In genomic region chr11:59427068-59427382, GRCh38 we compare ENCODE assay signal across 32 cellular contexts. TPM values are rescaled to one million over a fixed set of nuclear protein-coding genes. Genes with fewer than 3 reads are reported as not detected.
"Had no signal": no experiment of that assay in that cellular context is flagged by ENCODE, and none has a peak within 500 bp of the region (broad histone marks: within the 10 kb centered on the region; RNA-seq: fewer than 3 reads in every experiment).

No MANE protein-coding gene starts in this region.

- H3K36me3 Mint-ChIP-seq: activated naive CD8-positive, alpha-beta T cell; memory B cell; stimulated activated naive B cell treated with anti-CD40 and anti-IgM and Interleukin-4, amounts not matched to agents 10 μg/mL and 1 μg/mL and 100 μg/mL, for 72 hours had no signal

- H3K36me3 ChIP-seq: esophagus squamous epithelium, gastrocnemius medialis, vagina had no signal

- H3K27ac Mint-ChIP-seq: activated B cell treated with CpG ODN at 0.5 μM for 24 hours; activated CD4-positive, alpha-beta T cell treated with anti-CD3 and anti-CD28 coated beads for 36 hours; activated naive CD8-positive, alpha-beta T cell; activated T-helper 2 cell treated with anti-CD3 and anti-CD28 coated beads, Interferon-gamma antibody, Interleukin-2, Interleukin-4, amounts not matched to agents 10 μg/mL and 5 μg/mL and 100 μg/mL, durations not matched to agents 14 hours and 24 hours and 36 hours; memory B cell; nephron; stimulated activated naive B cell treated with anti-CD40 and anti-IgM and Interleukin-4, amounts not matched to agents 10 μg/mL and 1 μg/mL and 100 μg/mL, for 72 hours had no signal

- DNase-seq: activated B cell treated with CpG ODN at 0.5 μM for 24 hours; activated CD4-positive, alpha-beta T cell treated with anti-CD3 and anti-CD28 coated beads for 36 hours; activated CD4-positive, alpha-beta T cell treated with anti-CD3 and anti-CD28 coated beads, Interleukin-2, amount 50 U/mL, for 4 hours; activated CD8-positive, alpha-beta memory T cell treated with anti-CD3 and anti-CD28 coated beads for 24 hours; activated CD8-positive, alpha-beta memory T cell treated with anti-CD3 and anti-CD28 coated beads, Interleukin-2, amount 50 U/mL, for 4 hours; activated naive CD4-positive, alpha-beta T cell; activated T-cell treated with anti-CD3 and anti-CD28 coated beads, Interleukin-2, amount 50 U/mL, for 4 hours; effector memory CD4-positive, alpha-beta T cell; esophagus squamous epithelium; gastrocnemius medialis; hippocampal formation; left cardiac atrium; nucleus accumbens; small intestine; stimulated activated CD4-positive, alpha-beta T cell treated with anti-CD3 and anti-CD28 coated beads, Interleukin-2, amount 100 ng/mL, for 24 hours; stimulated activated naive B cell treated with anti-CD40 and anti-IgM and Interleukin-4, amounts not matched to agents 10 μg/mL and 1 μg/mL and 100 μg/mL, for 72 hours; T1000; testis; trophoblast cell had no signal

- H3K9ac ChIP-seq: parathyroid adenoma had no signal

- H3K9me3 ChIP-seq: esophagus squamous epithelium, gastrocnemius medialis, testis, vagina had no signal

- ATAC-seq: activated CD4-positive, alpha-beta T cell treated with anti-CD3 and anti-CD28 coated beads for 36 hours; activated T-cell treated with anti-CD3 and anti-CD28 coated beads, Interleukin-2, amount 50 U/mL, for 4 hours; gastrocnemius medialis; left cardiac atrium; sciatic nerve; stimulated activated naive B cell treated with anti-CD40 and anti-IgM and Interleukin-4, amounts not matched to agents 10 μg/mL and 1 μg/mL and 100 μg/mL, for 72 hours had no signal

- H3K79me2 ChIP-seq: parathyroid adenoma had no signal

- H3K4me3 Mint-ChIP-seq: activated B cell treated with CpG ODN at 0.5 μM for 24 hours; activated CD4-positive, alpha-beta T cell treated with anti-CD3 and anti-CD28 coated beads for 36 hours; activated naive CD8-positive, alpha-beta T cell; activated T-cell treated with anti-CD3 and anti-CD28 coated beads, Interleukin-2, amount 50 U/mL, for 4 hours; central memory CD8-positive, alpha-beta T cell; memory B cell; nephron; stimulated activated naive B cell treated with anti-CD40 and anti-IgM and Interleukin-4, amounts not matched to agents 10 μg/mL and 1 μg/mL and 100 μg/mL, for 72 hours had no signal

- H2AFZ ChIP-seq: parathyroid adenoma had no signal

- H3K4me1 Mint-ChIP-seq: activated CD4-positive, alpha-beta T cell treated with anti-CD3 and anti-CD28 coated beads for 36 hours; central memory CD8-positive, alpha-beta T cell; nephron had no signal

- H3K4me3 ChIP-seq: esophagus squamous epithelium, gastrocnemius medialis, testis, vagina had no signal

- H3K27ac ChIP-seq: esophagus squamous epithelium, gastrocnemius medialis, parathyroid adenoma, testis, vagina had no signal

- H3K4me1 ChIP-seq: esophagus squamous epithelium, gastrocnemius medialis, parathyroid adenoma, testis, vagina had no signal

- H3K9me3 Mint-ChIP-seq: activated B cell treated with CpG ODN at 0.5 μM for 24 hours; activated T-cell treated with anti-CD3 and anti-CD28 coated beads, Interleukin-2, amount 50 U/mL, for 4 hours; activated T-helper 2 cell treated with anti-CD3 and anti-CD28 coated beads, Interferon-gamma antibody, Interleukin-2, Interleukin-4, amounts not matched to agents 10 μg/mL and 5 μg/mL and 100 μg/mL, durations not matched to agents 14 hours and 24 hours and 36 hours; central memory CD8-positive, alpha-beta T cell; memory B cell; nephron; stimulated activated naive B cell treated with anti-CD40 and anti-IgM and Interleukin-4, amounts not matched to agents 10 μg/mL and 1 μg/mL and 100 μg/mL, for 72 hours had no signal

- H3K27me3 ChIP-seq: esophagus squamous epithelium, gastrocnemius medialis, testis, vagina had no signal

RNA-seq across cellular contexts. Expression of gene OR5A2, which starts 0.8 kb away (rescaled TPM):
- total RNA-seq: activated B cell treated with CpG ODN at 0.5 μM for 24 hours; activated CD4-positive, alpha-beta T cell treated with anti-CD3 and anti-CD28 coated beads for 36 hours; activated T-cell treated with anti-CD3 and anti-CD28 coated beads, Interleukin-2, amount 50 U/mL, for 4 hours; activated T-helper 2 cell treated with anti-CD3 and anti-CD28 coated beads, Interferon-gamma antibody, Interleukin-2, Interleukin-4, amounts not matched to agents 10 μg/mL and 5 μg/mL and 100 μg/mL, durations not matched to agents 14 hours and 24 hours and 36 hours; astrocyte; dermis microvascular lymphatic vessel endothelial cell; esophagus squamous epithelium; gastrocnemius medialis; left cardiac atrium; liver; mononuclear cell; myocyte; sciatic nerve; vagina had no signal
- polyA plus RNA-seq: liver, small intestine had no signal

RNA-seq across cellular contexts. Expression of gene OR5A1, which starts 9.2 kb away (rescaled TPM):
- total RNA-seq: activated B cell treated with CpG ODN at 0.5 μM for 24 hours; activated CD4-positive, alpha-beta T cell treated with anti-CD3 and anti-CD28 coated beads for 36 hours; activated T-cell treated with anti-CD3 and anti-CD28 coated beads, Interleukin-2, amount 50 U/mL, for 4 hours; activated T-helper 2 cell treated with anti-CD3 and anti-CD28 coated beads, Interferon-gamma antibody, Interleukin-2, Interleukin-4, amounts not matched to agents 10 μg/mL and 5 μg/mL and 100 μg/mL, durations not matched to agents 14 hours and 24 hours and 36 hours; astrocyte; dermis microvascular lymphatic vessel endothelial cell; esophagus squamous epithelium; gastrocnemius medialis; left cardiac atrium; liver; myocyte; sciatic nerve; vagina had no signal
- polyA plus RNA-seq: liver, small intestine had no signal

RNA-seq across cellular contexts. Expression of gene OR4D6, which starts 29.7 kb away (rescaled TPM):
- total RNA-seq: activated B cell treated with CpG ODN at 0.5 μM for 24 hours; activated CD4-positive, alpha-beta T cell treated with anti-CD3 and anti-CD28 coated beads for 36 hours; activated T-cell treated with anti-CD3 and anti-CD28 coated beads, Interleukin-2, amount 50 U/mL, for 4 hours; activated T-helper 2 cell treated with anti-CD3 and anti-CD28 coated beads, Interferon-gamma antibody, Interleukin-2, Interleukin-4, amounts not matched to agents 10 μg/mL and 5 μg/mL and 100 μg/mL, durations not matched to agents 14 hours and 24 hours and 36 hours; astrocyte; dermis microvascular lymphatic vessel endothelial cell; esophagus squamous epithelium; gastrocnemius medialis; left cardiac atrium; liver; mononuclear cell; myocyte; sciatic nerve; testis; vagina had no signal
- polyA plus RNA-seq: liver, small intestine had no signal

RNA-seq across cellular contexts. Expression of gene OR4D10, which starts 46.1 kb away (rescaled TPM):
- total RNA-seq: activated B cell treated with CpG ODN at 0.5 μM for 24 hours; activated CD4-positive, alpha-beta T cell treated with anti-CD3 and anti-CD28 coated beads for 36 hours; activated T-cell treated with anti-CD3 and anti-CD28 coated beads, Interleukin-2, amount 50 U/mL, for 4 hours; activated T-helper 2 cell treated with anti-CD3 and anti-CD28 coated beads, Interferon-gamma antibody, Interleukin-2, Interleukin-4, amounts not matched to agents 10 μg/mL and 5 μg/mL and 100 μg/mL, durations not matched to agents 14 hours and 24 hours and 36 hours; astrocyte; dermis microvascular lymphatic vessel endothelial cell; esophagus squamous epithelium; gastrocnemius medialis; left cardiac atrium; liver; mononuclear cell; myocyte; sciatic nerve; vagina had no signal
- polyA plus RNA-seq: liver, small intestine had no signal
